21 cellular contexts compared by ENCODE assay signal in the genomic region with DNA sequence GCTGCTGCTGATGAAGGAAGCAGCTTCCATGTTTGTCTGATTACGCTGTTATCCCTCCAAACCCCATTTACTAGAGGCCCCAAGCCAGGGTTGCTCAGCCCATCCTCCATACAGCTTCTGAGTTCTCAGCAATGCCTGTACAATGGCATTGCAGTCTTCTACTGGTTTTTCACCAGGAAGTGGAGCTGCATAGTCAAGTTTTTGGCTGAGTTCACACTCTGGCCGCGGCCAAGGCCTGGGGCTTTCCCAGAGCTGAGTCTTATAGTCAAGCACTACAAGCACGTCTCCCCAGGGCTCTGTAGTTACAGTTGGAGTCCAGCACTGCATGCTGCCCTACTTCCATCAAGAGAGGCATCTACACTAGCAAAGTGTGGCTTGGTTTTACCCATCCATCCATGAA.
DNase-seq lines count a peak whose midpoint lies in the region; ATAC-seq and TF ChIP-seq lines count a peak whose summit lies in the region.
"Had no signal": no experiment of that assay in that cellular context is flagged by ENCODE, and none has a peak within 500 bp of the region (broad histone marks: within the 10 kb centered on the region; RNA-seq: fewer than 3 reads in every experiment).

No MANE protein-coding gene starts in this region.

- H4K20me1 ChIP-seq in Karpas-422 (ENCODE audit: insufficient read depth, low read depth, low read length), result no peaks in the 10 kb centered on the region

- no peaks in the 10 kb centered on the region for H3K36me3 ChIP-seq in Karpas-422 (ENCODE audit: insufficient read depth, low read length)
- H3K36me3 ChIP-seq: spleen, tibial nerve, WERI-Rb-1 had no signal

- H3K27ac Mint-ChIP-seq in osteocyte (ENCODE audit: unreplicated experiment), result no peak overlapping the region
- H3K27ac Mint-ChIP-seq: activated naive CD8-positive, alpha-beta T cell treated with anti-CD3 and anti-CD28 coated beads, Interleukin-2, amount 10 ng/mL, durations not matched to agents 7 days and 5 days had no signal

- no peaks in the 10 kb centered on the region for H3K27me3 Mint-ChIP-seq in osteocyte (ENCODE audit: unreplicated experiment)
- H3K27me3 Mint-ChIP-seq: activated naive CD8-positive, alpha-beta T cell treated with anti-CD3 and anti-CD28 coated beads, Interleukin-2, amount 10 ng/mL, durations not matched to agents 7 days and 5 days had no signal

- no peak overlapping the region for H3K4me3 ChIP-seq in Karpas-422 (ENCODE audit: low read length)
- H3K4me3 ChIP-seq: A549, lung, spleen, tibial nerve had no signal

- ATAC-seq in GM19324 (IDR thresholded peaks at IDR 0.05; ENCODE audit: low FRiP score, unreplicated experiment), result peak; percentile 90
- peak; percentile 77 for ATAC-seq in HG02623 (IDR thresholded peaks at IDR 0.05; ENCODE audit: unreplicated experiment)
- ATAC-seq in HG03457 (IDR thresholded peaks at IDR 0.05; ENCODE audit: unreplicated experiment), result peak; percentile 74
- ATAC-seq: A549 had no signal

- POLR2A ChIA-PET in GM10248 (lab: Yijun Ruan, JAX), result no interaction called here

- DNase-seq in GM10248 (ENCODE audit: extremely low spot score) (peak; percentile 31), osteocyte (ENCODE audit: extremely low spot score, unreplicated experiment) (no peak), iPS-NIHi11 (ENCODE audit: low spot score) (no peak), Karpas-422 (no peak), DMS153 (lab: John Stamatoyannopoulos, UW) (no peak)
- DNase-seq: activated CD8-positive, alpha-beta memory T cell treated with anti-CD3 and anti-CD28 coated beads, Interleukin-2, amount 50 U/mL, for 4 hours; activated naive CD8-positive, alpha-beta T cell treated with anti-CD3 and anti-CD28 coated beads, Interleukin-2, amount 10 ng/mL, durations not matched to agents 7 days and 5 days; Calu3; cerebellar nuclear complex; HCEC 1CT; IMR-90; NCI-H1417 treated with DMSO at 0.1 percent for 48 hours; NCI-H82; spleen; WERI-Rb-1 had no signal

- CTCF ChIA-PET in GM10248 (lab: Yijun Ruan, JAX), result interaction anchor here (1.5 to 1.8 kb wide), 2 partner anchors 18 to 298 kb away, joined by 3 to 4 read pairs; no protein-coding TSS in a partner anchor

- no peaks in the 10 kb centered on the region for H3K4me1 ChIP-seq in Karpas-422 (ENCODE audit: low read length)
- H3K4me1 ChIP-seq: A549, spleen, tibial nerve had no signal

- H2AFZ ChIP-seq in Karpas-422 (ENCODE audit: low read length), result no peak overlapping the region

- no peak overlapping the region for H3K27ac ChIP-seq in Karpas-422 (ENCODE audit: low read length)
- H3K27ac ChIP-seq: A549, spleen, tibial nerve, WERI-Rb-1 had no signal

- no peak overlapping the region for H3K4me3 Mint-ChIP-seq in osteocyte (ENCODE audit: unreplicated experiment)
- H3K4me3 Mint-ChIP-seq: activated naive CD8-positive, alpha-beta T cell treated with anti-CD3 and anti-CD28 coated beads, Interleukin-2, amount 10 ng/mL, durations not matched to agents 7 days and 5 days had no signal

- no peak overlapping the region for H3K9ac ChIP-seq in Karpas-422 (ENCODE audit: low read length)

- no peaks in the 10 kb centered on the region for H3K27me3 ChIP-seq in Karpas-422 (ENCODE audit: low read length)
- H3K27me3 ChIP-seq: spleen, tibial nerve had no signal

- H3K36me3 Mint-ChIP-seq in osteocyte (ENCODE audit: unreplicated experiment), result no peaks in the 10 kb centered on the region
- H3K36me3 Mint-ChIP-seq: activated naive CD8-positive, alpha-beta T cell treated with anti-CD3 and anti-CD28 coated beads, Interleukin-2, amount 10 ng/mL, durations not matched to agents 7 days and 5 days had no signal

- H3K79me2 ChIP-seq in Karpas-422 (ENCODE audit: low read length), result no peaks in the 10 kb centered on the region

- peak; percentile 8 for TF ChIP-seq CTCF in GM10248 (IDR thresholded peaks at IDR 0.05; ENCODE audit: control extremely low read depth, extremely low read depth, low read depth, missing control alignments)
- TF ChIP-seq CTCF in osteocyte (IDR thresholded peaks at IDR 0.05), result no peak

- H3K9me2 ChIP-seq in Karpas-422 (replicated peaks; ENCODE audit: insufficient read depth, low read length), result no peaks in the 10 kb centered on the region

- no peaks in the 10 kb centered on the region for H3K9me3 Mint-ChIP-seq in osteocyte (ENCODE audit: unreplicated experiment)
- H3K9me3 Mint-ChIP-seq: activated naive CD8-positive, alpha-beta T cell treated with anti-CD3 and anti-CD28 coated beads, Interleukin-2, amount 10 ng/mL, durations not matched to agents 7 days and 5 days had no signal

- no peaks in the 10 kb centered on the region for H3K9me3 ChIP-seq in Karpas-422 (ENCODE audit: low read length)
- H3K9me3 ChIP-seq: A549, spleen, tibial nerve had no signal

- H3K4me2 ChIP-seq in Karpas-422 (ENCODE audit: low read depth, low read length, poor library complexity, severe bottlenecking), result no peak overlapping the region
- H3K4me2 ChIP-seq: A549 had no signal

- H3K4me1 Mint-ChIP-seq in osteocyte (ENCODE audit: unreplicated experiment), result no peaks in the 10 kb centered on the region
- H3K4me1 Mint-ChIP-seq: activated naive CD8-positive, alpha-beta T cell treated with anti-CD3 and anti-CD28 coated beads, Interleukin-2, amount 10 ng/mL, durations not matched to agents 7 days and 5 days had no signal
